In the genomic region with DNA sequence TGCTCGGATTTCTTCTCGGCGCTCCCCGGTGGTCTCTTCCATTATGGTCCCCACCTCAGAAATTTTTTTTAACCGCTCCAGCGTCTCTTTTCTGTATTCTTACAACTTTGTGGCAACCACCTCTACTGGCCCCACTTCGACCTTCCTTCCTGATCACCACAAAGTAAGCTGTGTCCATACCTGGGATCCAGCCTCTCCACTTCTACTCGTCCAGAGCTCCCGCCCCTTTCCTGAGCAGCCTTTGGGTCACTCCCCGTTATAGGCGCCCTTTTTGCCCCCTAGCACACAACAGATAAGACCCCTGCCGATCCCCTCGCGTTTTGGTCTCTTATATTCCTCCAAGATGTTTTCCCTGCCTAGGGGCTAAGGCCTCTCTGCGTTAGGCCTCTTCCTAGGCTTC, we compare ENCODE assay signal across 1 cellular context.
TF ChIP-seq lines count a peak whose summit lies in the region.

No MANE protein-coding gene starts in this region.

TF ChIP-seq in HEK293, 187 proteins besides CTCF, POLR2A, EP300 and RAD21 (continued from another document):
- TF ChIP-seq, protein P1, sequence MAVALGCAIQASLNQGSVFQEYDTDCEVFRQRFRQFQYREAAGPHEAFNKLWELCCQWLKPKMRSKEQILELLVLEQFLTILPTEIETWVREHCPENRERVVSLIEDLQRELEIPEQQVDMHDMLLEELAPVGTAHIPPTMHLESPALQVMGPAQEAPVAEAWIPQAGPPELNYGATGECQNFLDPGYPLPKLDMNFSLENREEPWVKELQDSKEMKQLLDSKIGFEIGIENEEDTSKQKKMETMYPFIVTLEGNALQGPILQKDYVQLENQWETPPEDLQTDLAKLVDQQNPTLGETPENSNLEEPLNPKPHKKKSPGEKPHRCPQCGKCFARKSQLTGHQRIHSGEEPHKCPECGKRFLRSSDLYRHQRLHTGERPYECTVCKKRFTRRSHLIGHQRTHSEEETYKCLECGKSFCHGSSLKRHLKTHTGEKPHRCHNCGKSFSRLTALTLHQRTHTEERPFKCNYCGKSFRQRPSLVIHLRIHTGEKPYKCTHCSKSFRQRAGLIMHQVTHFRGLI (tag by site-specific recombination; IDR thresholded peaks at IDR 0.05), result no peak
- TF ChIP-seq ZBTB49 (tag by site-specific recombination; IDR thresholded peaks at IDR 0.05; ENCODE audit: low read depth), result no peak
- TF ChIP-seq HOXD13 (CRISPR knock-in tag; IDR thresholded peaks at IDR 0.05; ENCODE audit: borderline replicate concordance), result no peak
- TF ChIP-seq ZNF530 (tag by site-specific recombination; IDR thresholded peaks at IDR 0.05; ENCODE audit: low read depth), result no peak
- no peak for TF ChIP-seq ZNF214 (tag by site-specific recombination; IDR thresholded peaks at IDR 0.05; ENCODE audit: borderline replicate concordance)
- no peak for TF ChIP-seq SP2 (tag by site-specific recombination; IDR thresholded peaks at IDR 0.05)
- no peak for TF ChIP-seq ZNF302 (tag by site-specific recombination; IDR thresholded peaks at IDR 0.05; ENCODE audit: low read depth)
- TF ChIP-seq ZNF501 (tag by site-specific recombination; IDR thresholded peaks at IDR 0.05), result no peak
